8 cellular contexts compared by ENCODE assay signal in genomic region chr7:23105644-23106490, GRCh38. TPM values are rescaled to one million over a fixed set of nuclear protein-coding genes. Genes with fewer than 3 reads are reported as not detected.
DNase-seq lines count a peak whose midpoint lies in the region; ATAC-seq and TF ChIP-seq lines count a peak whose summit lies in the region.

Gene KLHL7, plus strand, starts transcription at chr7:23105785. Its CDS starts 242 bp downstream, at chr7:23106027.

- H3K27ac Mint-ChIP-seq in activated naive CD8-positive, alpha-beta T cell treated with anti-CD3 and anti-CD28 coated beads, Interleukin-2, amount 50 U/mL, for 24 hours: peak within 1 kb of the TSS; percentile 95

- H3K9me3 ChIP-seq in parathyroid adenoma (ENCODE audit: control insufficient read depth, low read length): no peaks in the 10 kb centered on the region
- peaks cover 0 to 13% (median 0%) of the 10 kb centered on the region in 4 donors for H3K9me3 ChIP-seq in tibial nerve

- H2AFZ ChIP-seq in parathyroid adenoma: peak within 1 kb of the TSS; percentile 94

- intact Hi-C loops in Right ventricle myocardium superior (cut with DNase I): loop anchor here (5.0 to 10.0 kb wide), 2 partner anchors 76 to 139 kb away; partner anchors contain the start of genes GPNMB and NUP42

- H3K27ac ChIP-seq in parathyroid adenoma (peak within 1 kb of the TSS; percentile 81), tibial nerve (peak within 1 kb of the TSS; percentile 77 to 97 (median 91))

- H3K4me3 ChIP-seq in GM12865 (ENCODE audit: low read depth, low read length) (peak within 1 kb of the TSS; percentile 81), parathyroid adenoma (ENCODE audit: low read depth, low read length) (peak within 1 kb of the TSS; percentile 89), tibial nerve (peak within 1 kb of the TSS; percentile 84 to 99 (median 91))

- 0 to 1% methylated on average over 72 to 74 of the region's 74 CpGs for WGBS in tibial nerve, 2 donors

- H3K9me3 Mint-ChIP-seq in activated naive CD8-positive, alpha-beta T cell treated with anti-CD3 and anti-CD28 coated beads, Interleukin-2, amount 50 U/mL, for 24 hours: no peaks in the 10 kb centered on the region

- peak within 1 kb of the TSS; percentile 96 for H3K4me3 Mint-ChIP-seq in activated naive CD8-positive, alpha-beta T cell treated with anti-CD3 and anti-CD28 coated beads, Interleukin-2, amount 50 U/mL, for 24 hours

- H3K27me3 ChIP-seq in parathyroid adenoma (ENCODE audit: control insufficient read depth, insufficient read depth, low read length) (no peaks in the 10 kb centered on the region), tibial nerve (no peaks in the 10 kb centered on the region)

- peaks cover 44% of the 10 kb centered on the region for H3K4me1 Mint-ChIP-seq in activated naive CD8-positive, alpha-beta T cell treated with anti-CD3 and anti-CD28 coated beads, Interleukin-2, amount 50 U/mL, for 24 hours

- H3K4me2 ChIP-seq in parathyroid adenoma (ENCODE audit: low read length): peak within 1 kb of the TSS; percentile 75

- peak; percentile 95 for DNase-seq in GM12865 (ENCODE audit: low read depth)
- DNase-seq in NCI-H1417 (lab: John Stamatoyannopoulos, UW): peak; percentile 95 to 98 (median 97)
- peak; percentile 90 to 93 for DNase-seq in SW 1271 (lab: John Stamatoyannopoulos, UW)
- DNase-seq in activated naive CD8-positive, alpha-beta T cell treated with anti-CD3 and anti-CD28 coated beads, Interleukin-2, amount 50 U/mL, for 24 hours: peak; percentile 97
- DNase-seq in Right ventricle myocardium superior: peak; percentile 99
- peak; percentile 94 to 98 for DNase-seq in tibial nerve (ENCODE audit: low spot score in 2 of 2)

- H3K79me2 ChIP-seq in parathyroid adenoma: peaks cover 26% of the 10 kb centered on the region

- H3K36me3 ChIP-seq in parathyroid adenoma (ENCODE audit: control insufficient read depth, insufficient read depth, low read length) (no peaks in the 10 kb centered on the region), tibial nerve (peaks cover 0 to 21% (median 0%) of the 10 kb centered on the region in 3 donors)

- TF ChIP-seq EP300 in tibial nerve (IDR thresholded peaks at IDR 0.05): peak; percentile 50 to 97

- no peaks in the 10 kb centered on the region for H3K27me3 Mint-ChIP-seq in activated naive CD8-positive, alpha-beta T cell treated with anti-CD3 and anti-CD28 coated beads, Interleukin-2, amount 50 U/mL, for 24 hours

- peak within 1 kb of the TSS; percentile 38 for H3K9ac ChIP-seq in parathyroid adenoma

- TF ChIP-seq CTCF in GM12865 (IDR thresholded peaks at IDR 0.05; ENCODE audit: insufficient read depth, low read depth, low read length, missing control alignments) (no peak), parathyroid adenoma (IDR thresholded peaks at IDR 0.05) (no peak), tibial nerve (IDR thresholded peaks at IDR 0.05) (no peak)

- no peaks in the 10 kb centered on the region for H3K36me3 Mint-ChIP-seq in activated naive CD8-positive, alpha-beta T cell treated with anti-CD3 and anti-CD28 coated beads, Interleukin-2, amount 50 U/mL, for 24 hours (ENCODE audit: low read depth)

- ATAC-seq in HG02759 (IDR thresholded peaks at IDR 0.05; ENCODE audit: unreplicated experiment): peak; percentile 99
- peak; percentile 98 for ATAC-seq in activated naive CD8-positive, alpha-beta T cell treated with anti-CD3 and anti-CD28 coated beads, Interleukin-2, amount 50 U/mL, for 24 hours
- peak; percentile 97 for ATAC-seq in Right ventricle myocardium superior (ENCODE audit: poor library complexity)

- H3K4me1 ChIP-seq in parathyroid adenoma (peaks cover 4% of the 10 kb centered on the region), tibial nerve (peaks cover 0 to 40% (median 19%) of the 10 kb centered on the region in 4 donors)

- peak; percentile 78 to 90 for TF ChIP-seq POLR2A in tibial nerve (IDR thresholded peaks at IDR 0.05)

RNA-seq across cellular contexts. Expression of gene KLHL7, which starts in this region (rescaled TPM):
- total RNA-seq in Right ventricle myocardium superior (167 TPM), tibial nerve (10 to 100 TPM; 26.0 to 83.3 (median 35.3) TPM)

Comparison
In these comparisons a context has a peak if more than half of its experiments do, and no peak if none do; other contexts are left out.
1. Peak in every context shown above with its lines: DNase-seq, ATAC-seq, H3K4me3 ChIP-seq and H3K27ac ChIP-seq.